In genomic region chr13:39603424-39603947, GRCh38 we compare ENCODE assay signal across 1 cellular context.
TF ChIP-seq lines count a peak whose summit lies in the region.

No MANE protein-coding gene starts in this region.

TF ChIP-seq in A549, 52 proteins besides CTCF, POLR2A, EP300 and RAD21 (continued from another document):
- TF ChIP-seq ELK1 (IDR thresholded peaks at IDR 0.05; ENCODE audit: low read depth, low read length): no peak
- no peak for TF ChIP-seq CEBPB (IDR thresholded peaks at IDR 0.05)
TF ChIP-seq in A549: peak in this region for 0.
